Comparison of ENCODE assay signal across 3 cellular contexts in genomic region chr3:108357042-108357441, GRCh38.
"Had no signal": no experiment of that assay in that cellular context is flagged by ENCODE, and none has a peak within 500 bp of the region (broad histone marks: within the 10 kb centered on the region; RNA-seq: fewer than 3 reads in every experiment).

No MANE protein-coding gene starts in this region.

- DNase-seq: GDM1, GF-D8 had no signal

- ATAC-seq: GM12878 had no signal
